ENCODE assay signal across 16 cellular contexts in genomic region chr1:240341365-240342250, GRCh38.
DNase-seq lines count a peak whose midpoint lies in the region; ATAC-seq, FAIRE-seq and TF ChIP-seq lines count a peak whose summit lies in the region.
"Had no signal": no experiment of that assay in that cellular context is flagged by ENCODE, and none has a peak within 500 bp of the region (broad histone marks: within the 10 kb centered on the region; RNA-seq: fewer than 3 reads in every experiment).

No MANE protein-coding gene starts in this region.

- POLR2A ChIA-PET in PC-3 (lab: Charles Lee; ENCODE audit: unreplicated experiment), result interaction anchor here (0.6 kb wide), 1 partner anchor 234 kb away, joined by 4 read pairs; no protein-coding TSS in a partner anchor

- no peaks in the 10 kb centered on the region for H3K27me3 Mint-ChIP-seq in activated T-helper 1 cell treated with anti-CD3 and anti-CD28 coated beads, Interleukin-12 subunit alpha, Interleukin-12 subunit beta, Interleukin-2, Interleukin-4 antibody, amounts not matched to agents 30 ng/mL and 10 ng/mL and 1 ng/mL, durations not matched to agents 14 hours and 24 hours and 36 hours (ENCODE audit: insufficient read depth)
- H3K27me3 Mint-ChIP-seq: B cell; CD4-positive, alpha-beta T cell had no signal

- no peak overlapping the region for H3K27ac Mint-ChIP-seq in activated T-helper 1 cell treated with anti-CD3 and anti-CD28 coated beads, Interleukin-12 subunit alpha, Interleukin-12 subunit beta, Interleukin-2, Interleukin-4 antibody, amounts not matched to agents 30 ng/mL and 10 ng/mL and 1 ng/mL, durations not matched to agents 14 hours and 24 hours and 36 hours
- H3K27ac Mint-ChIP-seq: B cell; CD4-positive, alpha-beta T cell had no signal

- H3K4me1 ChIP-seq in PC-3 (ENCODE audit: insufficient read depth, low read length) (peaks cover 14% of the 10 kb centered on the region; the same call in 1 of the 2 replicates), sigmoid colon (peaks cover 0 to 51% (median 28%) of the 10 kb centered on the region in 4 donors)

- no peaks in the 10 kb centered on the region for H4K20me1 ChIP-seq in PC-3 (ENCODE audit: low read length)

- peak; percentile 24; the same call in 1 of the 2 replicates for ATAC-seq in PC-3
- ATAC-seq: Panc1 had no signal

- H3K36me3 ChIP-seq in PC-3 (ENCODE audit: low read depth, low read length) (no peaks in the 10 kb centered on the region), sigmoid colon (no peaks in the 10 kb centered on the region)

- H3K27ac ChIP-seq in PC-3 (ENCODE audit: low read length), result no peak overlapping the region
- H3K27ac ChIP-seq in sigmoid colon, result peak overlapping the region in 3 of 4 donors; percentile 29 to 75 (median 49)
- H3K27ac ChIP-seq: KMS-11 had no signal

- peak; percentile 21 for FAIRE-seq in islet of Langerhans (lab: Jason Lieb, UNC)
- FAIRE-seq: H1 had no signal

- no peaks in the 10 kb centered on the region for H3K4me1 Mint-ChIP-seq in activated T-helper 1 cell treated with anti-CD3 and anti-CD28 coated beads, Interleukin-12 subunit alpha, Interleukin-12 subunit beta, Interleukin-2, Interleukin-4 antibody, amounts not matched to agents 30 ng/mL and 10 ng/mL and 1 ng/mL, durations not matched to agents 14 hours and 24 hours and 36 hours (ENCODE audit: low read depth)
- H3K4me1 Mint-ChIP-seq: B cell had no signal

- no peaks in the 10 kb centered on the region for H3F3A ChIP-seq in PC-3 (ENCODE audit: low read length, unreplicated experiment)

- DNase-seq in ELF-1 (ENCODE audit: low read depth, low spot score) (peak; percentile 10), PC-3 (peak; percentile 36), sigmoid colon (no peak), LoVo (ENCODE audit: low spot score) (no peak)
- DNase-seq in activated T-helper 1 cell treated with anti-CD3 and anti-CD28 coated beads, Interleukin-12 subunit alpha, Interleukin-12 subunit beta, Interleukin-2, Interleukin-4 antibody, amounts not matched to agents 30 ng/mL and 10 ng/mL and 1 ng/mL, durations not matched to agents 14 hours and 24 hours and 36 hours (ENCODE audit: low spot score), result no peak
- DNase-seq in activated CD8-positive, alpha-beta memory T cell treated with anti-CD3 and anti-CD28 coated beads for 24 hours, result no peak
- DNase-seq: CD4-positive, alpha-beta T cell; NCI-H1105 treated with DMSO at 0.1 percent for 48 hours; NCI-H187 treated with DMSO at 0.1 percent for 48 hours; NCI-H524; Right ventricle myocardium superior had no signal

- H3K9me2 ChIP-seq in PC-3 (replicated peaks; ENCODE audit: low read length), result no peaks in the 10 kb centered on the region

- no peaks in the 10 kb centered on the region for H3K36me3 Mint-ChIP-seq in activated T-helper 1 cell treated with anti-CD3 and anti-CD28 coated beads, Interleukin-12 subunit alpha, Interleukin-12 subunit beta, Interleukin-2, Interleukin-4 antibody, amounts not matched to agents 30 ng/mL and 10 ng/mL and 1 ng/mL, durations not matched to agents 14 hours and 24 hours and 36 hours (ENCODE audit: low read depth)

- no peak overlapping the region for H3K4me2 ChIP-seq in PC-3 (ENCODE audit: low read length)
- H3K4me2 ChIP-seq: KMS-11 had no signal

- intact Hi-C loops in PC-3 (cut with micrococcal nuclease) (no loop called here), sigmoid colon (cut with DNase I) (loop anchor here (10.0 kb wide), 1 partner anchor 263 kb away; no protein-coding TSS in a partner anchor)
- intact Hi-C loops in activated T-helper 1 cell treated with anti-CD3 and anti-CD28 coated beads, Interleukin-12 subunit alpha, Interleukin-12 subunit beta, Interleukin-2, Interleukin-4 antibody, amounts not matched to agents 30 ng/mL and 10 ng/mL and 1 ng/mL, durations not matched to agents 14 hours and 24 hours and 36 hours (cut with micrococcal nuclease), result no loop called here

- no peaks in the 10 kb centered on the region for H3K9me3 Mint-ChIP-seq in activated T-helper 1 cell treated with anti-CD3 and anti-CD28 coated beads, Interleukin-12 subunit alpha, Interleukin-12 subunit beta, Interleukin-2, Interleukin-4 antibody, amounts not matched to agents 30 ng/mL and 10 ng/mL and 1 ng/mL, durations not matched to agents 14 hours and 24 hours and 36 hours
- H3K9me3 Mint-ChIP-seq: CD4-positive, alpha-beta T cell had no signal

- H3K79me2 ChIP-seq in PC-3 (ENCODE audit: low read length), result no peaks in the 10 kb centered on the region

- H3K9me3 ChIP-seq in PC-3 (ENCODE audit: low read length) (no peaks in the 10 kb centered on the region), sigmoid colon (no peaks in the 10 kb centered on the region)

- H3K9ac ChIP-seq in PC-3 (ENCODE audit: low read length), result no peak overlapping the region
- H3K9ac ChIP-seq: KMS-11 had no signal

- H3K27me3 ChIP-seq in PC-3 (ENCODE audit: low read length), result no peaks in the 10 kb centered on the region
- no peaks in the 10 kb centered on the region for H3K27me3 ChIP-seq in sigmoid colon

- CTCF ChIA-PET in PC-3 (lab: Charles Lee), result no interaction called here

- BruUV-seq in PC-3 (replicated peaks; lab: Mats Ljungman, UMichigan), result no TSS peak

- H2AFZ ChIP-seq in PC-3 (ENCODE audit: low read length), result no peak overlapping the region

- WGBS in sigmoid colon, 2 donors, result 10 to 59% methylated on average over 6 of the region's 6 CpGs

- no peak overlapping the region for H3K4me3 ChIP-seq in PC-3 (ENCODE audit: low read length)
- no peak overlapping the region for H3K4me3 ChIP-seq in sigmoid colon

- TF ChIP-seq EP300 in sigmoid colon (IDR thresholded peaks at IDR 0.05), result no peak

- no peak overlapping the region for H3K4me3 Mint-ChIP-seq in activated T-helper 1 cell treated with anti-CD3 and anti-CD28 coated beads, Interleukin-12 subunit alpha, Interleukin-12 subunit beta, Interleukin-2, Interleukin-4 antibody, amounts not matched to agents 30 ng/mL and 10 ng/mL and 1 ng/mL, durations not matched to agents 14 hours and 24 hours and 36 hours
- H3K4me3 Mint-ChIP-seq: B cell; CD4-positive, alpha-beta T cell had no signal

- TF ChIP-seq POLR2A in sigmoid colon (IDR thresholded peaks at IDR 0.05), result no peak

- TF ChIP-seq CTCF in PC-3 (conservative IDR thresholded peaks at IDR 0.05; ENCODE audit: low read depth, low read length), result no peak
- no peak for TF ChIP-seq CTCF in sigmoid colon (IDR thresholded peaks at IDR 0.05)

Comparison
In these comparisons a context has a peak if more than half of its experiments do, and no peak if none do; other contexts are left out.
1. DNase-seq: peak in ELF-1 (single experiment) and PC-3 (single experiment); none in sigmoid colon (single experiment), LoVo (single experiment), activated T-helper 1 cell treated with anti-CD3 and anti-CD28 coated beads, Interleukin-12 subunit alpha, Interleukin-12 subunit beta, Interleukin-2, Interleukin-4 antibody, amounts not matched to agents 30 ng/mL and 10 ng/mL and 1 ng/mL, durations not matched to agents 14 hours and 24 hours and 36 hours (single experiment) and activated CD8-positive, alpha-beta memory T cell treated with anti-CD3 and anti-CD28 coated beads for 24 hours (single experiment).